1 cellular context compared by ENCODE assay signal in genomic region chr12:54138219-54138618, GRCh38.
TF ChIP-seq lines count a peak whose summit lies in the region.

No MANE protein-coding gene starts in this region.

TF ChIP-seq in HEK293, 187 proteins besides CTCF, POLR2A, EP300 and RAD21 (continued from another document):
- TF ChIP-seq ZNF843 (tag by site-specific recombination; IDR thresholded peaks at IDR 0.05): no peak
- TF ChIP-seq ZBTB49 (tag by site-specific recombination; IDR thresholded peaks at IDR 0.05; ENCODE audit: low read depth): no peak
- TF ChIP-seq ATF2 (tag by site-specific recombination; IDR thresholded peaks at IDR 0.05; ENCODE audit: low read depth): no peak
- TF ChIP-seq, protein P1, sequence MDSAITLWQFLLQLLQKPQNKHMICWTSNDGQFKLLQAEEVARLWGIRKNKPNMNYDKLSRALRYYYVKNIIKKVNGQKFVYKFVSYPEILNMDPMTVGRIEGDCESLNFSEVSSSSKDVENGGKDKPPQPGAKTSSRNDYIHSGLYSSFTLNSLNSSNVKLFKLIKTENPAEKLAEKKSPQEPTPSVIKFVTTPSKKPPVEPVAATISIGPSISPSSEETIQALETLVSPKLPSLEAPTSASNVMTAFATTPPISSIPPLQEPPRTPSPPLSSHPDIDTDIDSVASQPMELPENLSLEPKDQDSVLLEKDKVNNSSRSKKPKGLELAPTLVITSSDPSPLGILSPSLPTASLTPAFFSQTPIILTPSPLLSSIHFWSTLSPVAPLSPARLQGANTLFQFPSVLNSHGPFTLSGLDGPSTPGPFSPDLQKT (IDR thresholded peaks at IDR 0.05; ENCODE audit: borderline replicate concordance, low read depth, low read length): no peak
- no peak for TF ChIP-seq ZNF274 (IDR thresholded peaks at IDR 0.05; ENCODE audit: low read length)
- TF ChIP-seq ZNF274 (tag by site-specific recombination; IDR thresholded peaks at IDR 0.05; ENCODE audit: borderline replicate concordance): no peak
- TF ChIP-seq ZSCAN23 (tag by site-specific recombination; IDR thresholded peaks at IDR 0.05): no peak
- TF ChIP-seq ZNF121 (tag by site-specific recombination; IDR thresholded peaks at IDR 0.05): no peak
- no peak for TF ChIP-seq ZNF423 (tag by site-specific recombination; IDR thresholded peaks at IDR 0.05)
- TF ChIP-seq ZNF544 (tag by site-specific recombination; IDR thresholded peaks at IDR 0.05): no peak
- no peak for TF ChIP-seq ZNF24 (tag by site-specific recombination; IDR thresholded peaks at IDR 0.05)
- 0 out of 2 replicates have a peak, but pooled peaks have one; percentile 26 for TF ChIP-seq ZNF561 (tag by site-specific recombination; IDR thresholded peaks at IDR 0.05; ENCODE audit: borderline replicate concordance)
- no peak for TF ChIP-seq AEBP2 (tag by site-specific recombination; IDR thresholded peaks at IDR 0.05; ENCODE audit: borderline replicate concordance)
- TF ChIP-seq KLF1 (tag by site-specific recombination; IDR thresholded peaks at IDR 0.05): peak; percentile 18; the same call in 1 of the 2 replicates
